In the genomic region with DNA sequence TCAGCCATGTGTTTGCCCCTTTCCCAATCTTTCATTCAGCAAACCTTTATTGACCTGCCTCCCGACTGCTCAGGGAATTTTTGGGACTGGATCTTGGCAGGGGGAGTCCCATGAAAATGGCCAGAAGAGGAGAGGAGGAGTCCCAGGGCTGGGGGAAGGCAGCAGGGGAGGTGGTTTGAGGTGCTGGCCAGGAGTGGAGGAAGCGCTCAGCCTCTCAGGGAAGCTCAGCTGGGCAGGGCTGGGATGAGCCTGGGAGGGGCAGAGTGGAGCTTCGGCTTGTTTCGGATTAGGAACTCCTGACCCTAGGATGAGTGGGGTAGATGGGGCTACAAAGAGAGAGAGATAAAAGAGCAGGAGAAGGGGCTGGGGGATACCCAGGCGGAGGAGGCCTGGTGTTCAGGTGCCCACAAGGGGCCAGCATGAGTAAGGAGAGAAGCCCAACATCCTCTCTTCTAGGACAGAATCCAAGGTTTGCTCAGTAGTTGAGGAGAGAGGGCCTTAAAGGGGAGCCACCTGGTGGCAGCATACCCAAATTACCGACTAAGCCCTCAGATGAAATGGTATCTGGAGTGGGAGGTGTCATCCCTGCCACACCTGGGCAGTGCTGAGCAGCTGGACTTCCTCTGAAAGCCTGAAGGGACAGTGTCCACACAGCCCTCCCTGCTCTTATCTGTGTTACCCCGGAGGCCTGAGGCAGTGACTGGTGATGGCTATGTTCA, we compare ENCODE assay signal across 8 cellular contexts.
DNase-seq lines count a peak whose midpoint lies in the region; ATAC-seq, FAIRE-seq and TF ChIP-seq lines count a peak whose summit lies in the region.

No MANE protein-coding gene starts in this region.

- no peaks in the 10 kb centered on the region for H3K36me3 Mint-ChIP-seq in osteocyte (ENCODE audit: unreplicated experiment)
- no peaks in the 10 kb centered on the region for H3K36me3 Mint-ChIP-seq in natural killer cell treated with Interleukin-12 subunit alpha and Interleukin-12 subunit beta and Interleukin-15 and Interleukin-18, amount 100 ng/mL, for 72 hours

- DNase-seq in AG20443 (ENCODE audit: low spot score) (peak; percentile 61), NCI-H510A treated with DMSO at 0.1 percent for 48 hours (lab: John Stamatoyannopoulos, UW) (peak; percentile 70), bronchial epithelial cell (ENCODE audit: low read depth) (peak; percentile 31), osteocyte (ENCODE audit: extremely low spot score, unreplicated experiment) (no peak), ureter (ENCODE audit: low spot score) (no peak), NCI-H524 treated with DMSO at 0.1 percent for 48 hours (lab: John Stamatoyannopoulos, UW) (no peak)
- no peak for DNase-seq in natural killer cell treated with Interleukin-12 subunit alpha and Interleukin-12 subunit beta and Interleukin-15 and Interleukin-18, amount 100 ng/mL, for 72 hours (ENCODE audit: low spot score)

- H3K4me3 Mint-ChIP-seq in osteocyte (ENCODE audit: unreplicated experiment) = no peak overlapping the region
- no peak overlapping the region for H3K4me3 Mint-ChIP-seq in natural killer cell treated with Interleukin-12 subunit alpha and Interleukin-12 subunit beta and Interleukin-15 and Interleukin-18, amount 100 ng/mL, for 72 hours

- H3K27me3 ChIP-seq in bronchial epithelial cell (ENCODE audit: control insufficient read depth, insufficient read depth, low read length) = peaks cover 2% of the 10 kb centered on the region

- H3K36me3 ChIP-seq in bronchial epithelial cell (ENCODE audit: control insufficient read depth, insufficient read depth, low read length) = no peaks in the 10 kb centered on the region

- H3K9me3 Mint-ChIP-seq in osteocyte (ENCODE audit: unreplicated experiment) = no peaks in the 10 kb centered on the region
- no peaks in the 10 kb centered on the region for H3K9me3 Mint-ChIP-seq in natural killer cell treated with Interleukin-12 subunit alpha and Interleukin-12 subunit beta and Interleukin-15 and Interleukin-18, amount 100 ng/mL, for 72 hours

- peaks cover 2% of the 10 kb centered on the region for H3K4me1 Mint-ChIP-seq in osteocyte (ENCODE audit: unreplicated experiment)
- no peaks in the 10 kb centered on the region for H3K4me1 Mint-ChIP-seq in natural killer cell treated with Interleukin-12 subunit alpha and Interleukin-12 subunit beta and Interleukin-15 and Interleukin-18, amount 100 ng/mL, for 72 hours (ENCODE audit: low read depth in 2 of 2)

- TF ChIP-seq CTCF in GM12875 (IDR thresholded peaks at IDR 0.05; ENCODE audit: borderline replicate concordance, insufficient read depth, low read depth, low read length) = peak; percentile 60
- TF ChIP-seq CTCF in bronchial epithelial cell (IDR thresholded peaks at IDR 0.05; ENCODE audit: insufficient read depth, low read length, severe bottlenecking) = peak; percentile 59
- peak; percentile 33 for TF ChIP-seq CTCF in osteocyte (IDR thresholded peaks at IDR 0.05)

- no peak for ATAC-seq in natural killer cell treated with Interleukin-12 subunit alpha and Interleukin-12 subunit beta and Interleukin-15 and Interleukin-18, amount 100 ng/mL, for 72 hours

- H3K4me3 ChIP-seq in GM12875 (ENCODE audit: low read depth, low read length) (no peak overlapping the region), bronchial epithelial cell (ENCODE audit: low read depth, low read length) (no peak overlapping the region)

- peaks cover 59% of the 10 kb centered on the region for H3K27me3 Mint-ChIP-seq in osteocyte (ENCODE audit: unreplicated experiment)
- H3K27me3 Mint-ChIP-seq in natural killer cell treated with Interleukin-12 subunit alpha and Interleukin-12 subunit beta and Interleukin-15 and Interleukin-18, amount 100 ng/mL, for 72 hours = peaks cover 24 to 42% of the 10 kb centered on the region in 2 donors

- no peak overlapping the region for H3K27ac Mint-ChIP-seq in osteocyte (ENCODE audit: unreplicated experiment)
- H3K27ac Mint-ChIP-seq in natural killer cell treated with Interleukin-12 subunit alpha and Interleukin-12 subunit beta and Interleukin-15 and Interleukin-18, amount 100 ng/mL, for 72 hours = no peak overlapping the region

- FAIRE-seq in bronchial epithelial cell (lab: Jason Lieb, UNC) = no peak

Comparison
In these comparisons a context has a peak if more than half of its experiments do, and no peak if none do; other contexts are left out.
1. DNase-seq: peak in AG20443 (single experiment), NCI-H510A treated with DMSO at 0.1 percent for 48 hours (single experiment) and bronchial epithelial cell (single experiment); none in osteocyte (single experiment), ureter (single experiment), natural killer cell treated with Interleukin-12 subunit alpha and Interleukin-12 subunit beta and Interleukin-15 and Interleukin-18, amount 100 ng/mL, for 72 hours (single experiment) and NCI-H524 treated with DMSO at 0.1 percent for 48 hours (single experiment).
2. Peak in every context shown above with its lines, with median percentiles within 50 percentile points of each other: CTCF ChIP-seq.